8 cellular contexts compared by ENCODE assay signal in genomic region chr12:94305293-94305957, GRCh38.
DNase-seq lines count a peak whose midpoint lies in the region; ATAC-seq and TF ChIP-seq lines count a peak whose summit lies in the region.

No MANE protein-coding gene starts in this region.

- TF ChIP-seq CTCF in ovary (IDR thresholded peaks at IDR 0.05) = no peak

- TF ChIP-seq EP300 in ovary (IDR thresholded peaks at IDR 0.05) = no peak

- intact Hi-C loops in ovary (cut with DNase I) = no loop called here

- H3K36me3 ChIP-seq in ovary = no peaks in the 10 kb centered on the region

- H3K4me3 ChIP-seq in ovary = no peak overlapping the region

- H3K27me3 ChIP-seq in ovary = no peaks in the 10 kb centered on the region

- no peaks in the 10 kb centered on the region for H3K9me3 Mint-ChIP-seq in activated naive CD8-positive, alpha-beta T cell treated with anti-CD3 and anti-CD28 coated beads for 36 hours

- peak overlapping the region; percentile 65 for H3K27ac Mint-ChIP-seq in activated naive CD8-positive, alpha-beta T cell treated with anti-CD3 and anti-CD28 coated beads for 36 hours

- no peaks in the 10 kb centered on the region for H3K9me3 ChIP-seq in ovary

- no peaks in the 10 kb centered on the region for H3K27me3 Mint-ChIP-seq in activated naive CD8-positive, alpha-beta T cell treated with anti-CD3 and anti-CD28 coated beads for 36 hours

- peaks cover 47% of the 10 kb centered on the region for H3K36me3 Mint-ChIP-seq in activated naive CD8-positive, alpha-beta T cell treated with anti-CD3 and anti-CD28 coated beads for 36 hours

- peaks cover 30% of the 10 kb centered on the region for H3K4me1 Mint-ChIP-seq in activated naive CD8-positive, alpha-beta T cell treated with anti-CD3 and anti-CD28 coated beads for 36 hours

- TF ChIP-seq POLR2A in ovary (IDR thresholded peaks at IDR 0.05) = no peak

- peak overlapping the region in 1 of 2 donors; percentile 11 for H3K27ac ChIP-seq in ovary

- WGBS in ovary, 3 donors = 15 to 36% (median 21%) methylated on average over 7 of the region's 7 CpGs

- DNase-seq in activated naive CD8-positive, alpha-beta T cell treated with anti-CD3 and anti-CD28 coated beads for 36 hours = peak; percentile 59
- peak; percentile 18 to 19 for DNase-seq in stimulated activated CD8-positive, alpha-beta memory T cell treated with anti-CD3 and anti-CD28 coated beads, Interleukin-2, amount 100 ng/mL, for 48 hours (ENCODE audit: low read depth in 2 of 2)
- DNase-seq in NCI-H226 = no peak
- DNase-seq in ovary = no peak
- DNase-seq in HCEC 1CT = no peak

- no peak overlapping the region for H3K4me3 Mint-ChIP-seq in activated naive CD8-positive, alpha-beta T cell treated with anti-CD3 and anti-CD28 coated beads for 36 hours

- H3K4me1 ChIP-seq in ovary (ENCODE audit: insufficient read depth) = peaks cover 5% of the 10 kb centered on the region

- ATAC-seq in GM19395 (IDR thresholded peaks at IDR 0.05; ENCODE audit: unreplicated experiment) (peak; percentile 63), HG03469 (IDR thresholded peaks at IDR 0.05; ENCODE audit: unreplicated experiment) (peak; percentile 33), GM21423 (IDR thresholded peaks at IDR 0.05; ENCODE audit: unreplicated experiment) (no peak)

Comparison
In these comparisons a context has a peak if more than half of its experiments do, and no peak if none do; other contexts are left out.
1. DNase-seq: peak in activated naive CD8-positive, alpha-beta T cell treated with anti-CD3 and anti-CD28 coated beads for 36 hours (single experiment) and stimulated activated CD8-positive, alpha-beta memory T cell treated with anti-CD3 and anti-CD28 coated beads, Interleukin-2, amount 100 ng/mL, for 48 hours (2 of 2); none in NCI-H226 (single experiment), ovary (0 of 5) and HCEC 1CT (single experiment).